Comparison of ENCODE assay signal across 16 cellular contexts in the genomic region with DNA sequence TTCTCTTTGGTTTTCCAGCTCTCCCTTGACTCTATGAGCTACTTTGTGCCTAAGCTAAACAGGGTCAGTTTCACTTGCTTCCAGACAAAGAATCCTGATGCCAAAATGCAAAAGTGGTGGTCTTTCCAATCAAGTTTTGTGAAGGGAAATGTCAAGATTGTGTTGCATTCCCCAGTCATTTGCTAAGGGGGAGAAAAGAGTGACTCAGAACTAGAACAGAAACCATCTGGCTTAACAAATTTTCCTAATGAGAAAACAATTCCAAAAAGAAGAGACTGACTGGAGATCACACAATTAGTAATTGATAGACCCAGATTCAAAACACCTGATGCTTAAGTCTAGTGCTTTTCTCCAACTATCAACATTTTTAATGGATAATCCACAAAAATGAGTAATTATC.
DNase-seq lines count a peak whose midpoint lies in the region; ATAC-seq and TF ChIP-seq lines count a peak whose summit lies in the region.
"Had no signal": no experiment of that assay in that cellular context is flagged by ENCODE, and none has a peak within 500 bp of the region (broad histone marks: within the 10 kb centered on the region; RNA-seq: fewer than 3 reads in every experiment).

No MANE protein-coding gene starts in this region.

- H3K9me3 Mint-ChIP-seq in CD4-positive, alpha-beta T cell: peaks cover 7% of the 10 kb centered on the region

- H3K4me1 Mint-ChIP-seq in CD4-positive, alpha-beta T cell (ENCODE audit: low read depth): no peaks in the 10 kb centered on the region

- H3K27ac Mint-ChIP-seq in CD4-positive, alpha-beta T cell: no peak overlapping the region

- DNase-seq in AG08396 (ENCODE audit: low spot score): peak; percentile 12
- peak; percentile 49 for DNase-seq in GM03348 (ENCODE audit: low spot score)
- peak; percentile 31 for DNase-seq in astrocyte of the hippocampus (ENCODE audit: low read depth, low spot score)
- DNase-seq in iris pigment epithelial cell (ENCODE audit: low read depth): peak; percentile 21
- DNase-seq in LoVo (ENCODE audit: low spot score): no peak
- DNase-seq in CD4-positive, alpha-beta T cell: no peak
- DNase-seq: KG1, NCI-H187 treated with DMSO at 0.1 percent for 48 hours, NCI-H2171 treated with DMSO at 0.1 percent for 48 hours, NCI-H774, Right ventricle myocardium superior had no signal

- H3K27me3 ChIP-seq in CD4-positive, alpha-beta T cell (ENCODE audit: control insufficient read depth, insufficient read depth, low read length): no peaks in the 10 kb centered on the region
- H3K27me3 ChIP-seq: BLaER1 treated with 17β-estradiol and CSF1 and Interleukin-3, amounts not matched to agents 10 nM and 100 nM had no signal

- H3K27ac ChIP-seq in CD4-positive, alpha-beta T cell (ENCODE audit: low read depth, low read length): no peak overlapping the region
- H3K27ac ChIP-seq: BLaER1 treated with 17β-estradiol and CSF1 and Interleukin-3, amounts not matched to agents 10 nM and 100 nM; HL-60 had no signal

- peaks cover 4% of the 10 kb centered on the region for H3K9me3 ChIP-seq in CD4-positive, alpha-beta T cell (ENCODE audit: control insufficient read depth, low read length)

- H3K36me3 Mint-ChIP-seq in CD4-positive, alpha-beta T cell (ENCODE audit: low read depth): no peaks in the 10 kb centered on the region

- POLR2A ChIA-PET in CD4-positive, alpha-beta T cell (lab: Charles Lee): no interaction called here

- intact Hi-C loops in CD4-positive, alpha-beta T cell (cut with DNase I, micrococcal nuclease): no loop called here

- no peak overlapping the region for H3K4me3 Mint-ChIP-seq in CD4-positive, alpha-beta T cell

- H3K27me3 Mint-ChIP-seq in CD4-positive, alpha-beta T cell: no peaks in the 10 kb centered on the region

- CTCF ChIA-PET in CD4-positive, alpha-beta T cell (lab: Charles Lee): no interaction called here

- no peak for TF ChIP-seq CTCF in CD4-positive, alpha-beta T cell (IDR thresholded peaks at IDR 0.05)

- no peak for ATAC-seq in GM18858 (IDR thresholded peaks at IDR 0.05; ENCODE audit: unreplicated experiment)
- no peak for ATAC-seq in CD4-positive, alpha-beta T cell (ENCODE audit: poor library complexity)
- ATAC-seq: GM12878, Panc1 had no signal

Comparison
In these comparisons a context has a peak if more than half of its experiments do, and no peak if none do; other contexts are left out.
1. DNase-seq: peak in AG08396 (single experiment), GM03348 (single experiment), astrocyte of the hippocampus (single experiment) and iris pigment epithelial cell (single experiment); none in LoVo (single experiment) and CD4-positive, alpha-beta T cell (0 of 10).